Comparison of ENCODE assay signal across 10 cellular contexts in genomic region chr10:49114718-49115014, GRCh38. TPM values are rescaled to one million over a fixed set of nuclear protein-coding genes. Genes with fewer than 3 reads are reported as not detected.
DNase-seq lines count a peak whose midpoint lies in the region; ATAC-seq and TF ChIP-seq lines count a peak whose summit lies in the region.
"Had no signal": no experiment of that assay in that cellular context is flagged by ENCODE, and none has a peak within 500 bp of the region (broad histone marks: within the 10 kb centered on the region; RNA-seq: fewer than 3 reads in every experiment).

No MANE protein-coding gene starts in this region.

- no peak overlapping the region for H3K27ac Mint-ChIP-seq in activated CD4-positive, alpha-beta memory T cell treated with anti-CD3 and anti-CD28 coated beads for 36 hours

- TF ChIP-seq CTCF in BE2C (IDR thresholded peaks at IDR 0.05; ENCODE audit: low read depth, low read length): no peak
- TF ChIP-seq CTCF in heart left ventricle (IDR thresholded peaks at IDR 0.05): no peak

- H3K18ac ChIP-seq in trophoblast cell (ENCODE audit: low read length): no peak overlapping the region

- H3K4me1 ChIP-seq in BE2C (0 out of 2 replicates have a peak, but pooled peaks cover 5% of the 10 kb centered on the region), heart left ventricle (peaks cover 5 to 68% (median 32%) of the 10 kb centered on the region in 12 donors), trophoblast cell (ENCODE audit: control insufficient read depth in 1 of 2, insufficient read depth in 2 of 2, low read length in 2 of 2) (peaks cover 2 to 4% of the 10 kb centered on the region in 2 experiments)

- POLR2A ChIA-PET in activated CD4-positive, alpha-beta memory T cell treated with anti-CD3 and anti-CD28 coated beads for 36 hours (lab: Charles Lee): no interaction called here

- H3K4me1 Mint-ChIP-seq in activated CD4-positive, alpha-beta memory T cell treated with anti-CD3 and anti-CD28 coated beads for 36 hours (ENCODE audit: low read depth): peaks cover 2% of the 10 kb centered on the region

- CTCF ChIA-PET in activated CD4-positive, alpha-beta memory T cell treated with anti-CD3 and anti-CD28 coated beads for 36 hours (lab: Charles Lee): no interaction called here

- H2BK5ac ChIP-seq in trophoblast cell (ENCODE audit: low read depth, low read length, poor library complexity): no peak overlapping the region

- H4K8ac ChIP-seq in trophoblast cell (ENCODE audit: low read depth, low read length): no peak overlapping the region

- H3K23ac ChIP-seq in trophoblast cell (ENCODE audit: low read length): no peak overlapping the region

- TF ChIP-seq POLR2A in heart left ventricle (IDR thresholded peaks at IDR 0.05): no peak

- H4K91ac ChIP-seq in trophoblast cell (ENCODE audit: low read depth, low read length): no peak overlapping the region

- H3K27ac ChIP-seq in heart left ventricle (peak overlapping the region; percentile 27 to 92 (median 83)), trophoblast cell (ENCODE audit: low read depth, low read length) (no peak overlapping the region)

- H3K9ac ChIP-seq in trophoblast cell (ENCODE audit: low read length): no peak overlapping the region

- H3K9me3 ChIP-seq in BE2C (no peaks in the 10 kb centered on the region), heart left ventricle (no peaks in the 10 kb centered on the region), trophoblast cell (ENCODE audit: insufficient read depth, low read depth, low read length) (peaks cover 1% of the 10 kb centered on the region)

- no peak overlapping the region for H2BK12ac ChIP-seq in trophoblast cell (ENCODE audit: low read length)

- H3K27me3 Mint-ChIP-seq in activated CD4-positive, alpha-beta memory T cell treated with anti-CD3 and anti-CD28 coated beads for 36 hours: peaks cover 19% of the 10 kb centered on the region

- H3K27me3 ChIP-seq in BE2C: peaks cover 5% of the 10 kb centered on the region; the same call in 1 of the 2 replicates
- peaks cover 0 to 6% (median 0%) of the 10 kb centered on the region in 9 donors for H3K27me3 ChIP-seq in heart left ventricle
- peaks cover 6% of the 10 kb centered on the region for H3K27me3 ChIP-seq in trophoblast cell (ENCODE audit: insufficient read depth, low read length)

- no peaks in the 10 kb centered on the region for H3K9me3 Mint-ChIP-seq in activated CD4-positive, alpha-beta memory T cell treated with anti-CD3 and anti-CD28 coated beads for 36 hours

- no peak for DNase-seq in BE2C
- no peak for DNase-seq in activated CD4-positive, alpha-beta memory T cell treated with anti-CD3 and anti-CD28 coated beads for 36 hours
- no peak for DNase-seq in heart left ventricle
- no peak for DNase-seq in trophoblast cell
- DNase-seq in DMS153 treated with DMSO at 0.1 percent for 48 hours (lab: John Stamatoyannopoulos, UW; ENCODE audit: unreplicated experiment): no peak
- DNase-seq in activated CD8-positive, alpha-beta memory T cell treated with anti-CD3 and anti-CD28 coated beads, Interleukin-2, amount 50 U/mL, for 48 hours: no peak
- DNase-seq: DND-41 had no signal

- H3K4me3 ChIP-seq in BE2C (ENCODE audit: low read depth, low read length): peak overlapping the region; percentile 58
- peak overlapping the region; percentile 37 to 94 (median 71) for H3K4me3 ChIP-seq in heart left ventricle
- peak overlapping the region; percentile 38 for H3K4me3 ChIP-seq in trophoblast cell (ENCODE audit: low read depth, low read length)

- H3K36me3 ChIP-seq in BE2C: no peaks in the 10 kb centered on the region
- no peaks in the 10 kb centered on the region for H3K36me3 ChIP-seq in heart left ventricle
- no peaks in the 10 kb centered on the region for H3K36me3 ChIP-seq in trophoblast cell (ENCODE audit: control insufficient read depth in 1 of 2, insufficient read depth in 2 of 2, low read length in 2 of 2)

- 6 to 30% (median 27%) methylated on average over 9 of the region's 9 CpGs for WGBS in heart left ventricle, 4 donors
- no CpG with 5 or more reads among the region's 9 CpGs for WGBS in trophoblast cell (ENCODE audit: extremely low coverage, insufficient coverage, insufficient read length)

- intact Hi-C loops in activated CD4-positive, alpha-beta memory T cell treated with anti-CD3 and anti-CD28 coated beads for 36 hours (cut with micrococcal nuclease): no loop called here
- intact Hi-C loops in heart left ventricle (cut with DNase I): loop anchor here in 7 of 10 donors (5.0 to 10.0 kb wide), 10 partner anchors 32 to 457 kb away; no protein-coding TSS in a partner anchor

- peak overlapping the region; percentile 41 for H3K4me3 Mint-ChIP-seq in activated CD4-positive, alpha-beta memory T cell treated with anti-CD3 and anti-CD28 coated beads for 36 hours

- peak in 3 of 4 donors; percentile 3 to 10 (median 6) for ATAC-seq in heart left ventricle
- ATAC-seq in HG03442 (IDR thresholded peaks at IDR 0.05; ENCODE audit: unreplicated experiment): no peak
- no peak for ATAC-seq in HG03432 (IDR thresholded peaks at IDR 0.05; ENCODE audit: unreplicated experiment)

- no peaks in the 10 kb centered on the region for H3K79me2 ChIP-seq in trophoblast cell (ENCODE audit: control insufficient read depth, insufficient read depth, low read length, poor library complexity)

- H2AFZ ChIP-seq in trophoblast cell (ENCODE audit: insufficient read depth, low read length, poor library complexity): no peak overlapping the region

- no peak overlapping the region for H3K14ac ChIP-seq in trophoblast cell (ENCODE audit: low read length)

- H2AK5ac ChIP-seq in trophoblast cell (ENCODE audit: low read length): no peak overlapping the region

- no peak overlapping the region for H3K4ac ChIP-seq in trophoblast cell (ENCODE audit: low read depth, low read length)

- H2BK120ac ChIP-seq in trophoblast cell (ENCODE audit: insufficient read depth, low read length, poor library complexity): no peak overlapping the region

- no peak overlapping the region for H4K12ac ChIP-seq in trophoblast cell (ENCODE audit: low read depth, low read length)

- H3K4me2 ChIP-seq in trophoblast cell (ENCODE audit: low read length): peak overlapping the region; percentile 87

- no peaks in the 10 kb centered on the region for H3K79me1 ChIP-seq in trophoblast cell (ENCODE audit: low read length)

- no peaks in the 10 kb centered on the region for H3K36me3 Mint-ChIP-seq in activated CD4-positive, alpha-beta memory T cell treated with anti-CD3 and anti-CD28 coated beads for 36 hours

RNA-seq across cellular contexts. Expression of gene VSTM4, which starts 0.7 kb away (rescaled TPM):
- 1.0 TPM for polyA plus RNA-seq in BE2C (2012; ENCODE audit: insufficient read depth, insufficient read length, low read depth)
- under 1 TPM; 0.10 to 0.24 TPM for total RNA-seq in activated CD4-positive, alpha-beta memory T cell treated with anti-CD3 and anti-CD28 coated beads for 36 hours
- total RNA-seq in heart left ventricle: 10 to 100 TPM in 8 of 9 donors, 1 to 10 TPM in 1; 8.6 to 22.1 (median 15.8) TPM
- 1 to 10 TPM; 5.6 to 6.9 TPM for polyA plus RNA-seq in heart left ventricle
- under 0.01 and 0.03 TPM in 2 replicates for polyA plus RNA-seq in trophoblast cell (2013)

RNA-seq across cellular contexts. Expression of gene FAM170B, which starts 19.2 kb away (rescaled TPM):
- not detected for polyA plus RNA-seq in BE2C (2012; ENCODE audit: insufficient read depth, insufficient read length, low read depth)
- not detected for total RNA-seq in activated CD4-positive, alpha-beta memory T cell treated with anti-CD3 and anti-CD28 coated beads for 36 hours
- total RNA-seq in heart left ventricle: not detected
- polyA plus RNA-seq in heart left ventricle: not detected
- not detected in 2 replicates for polyA plus RNA-seq in trophoblast cell (2013)
- total RNA-seq: H4 had no signal

Comparison
In these comparisons a context has a peak if more than half of its experiments do, and no peak if none do; other contexts are left out.
1. ATAC-seq: peak in heart left ventricle (3 of 4); none in HG03442 (single experiment) and HG03432 (single experiment).
2. RNA of gene VSTM4, which starts 0.7 kb away (total RNA-seq): 8.6 to 22.1 TPM in heart left ventricle; 0.10 to 0.24 TPM in activated CD4-positive, alpha-beta memory T cell treated with anti-CD3 and anti-CD28 coated beads for 36 hours; every median in the first group is over 4 times any median in the second.
3. Peak in every context shown above with its lines, with median percentiles within 50 percentile points of each other: H3K4me3 ChIP-seq.